11 cellular contexts compared by ENCODE assay signal in the genomic region with DNA sequence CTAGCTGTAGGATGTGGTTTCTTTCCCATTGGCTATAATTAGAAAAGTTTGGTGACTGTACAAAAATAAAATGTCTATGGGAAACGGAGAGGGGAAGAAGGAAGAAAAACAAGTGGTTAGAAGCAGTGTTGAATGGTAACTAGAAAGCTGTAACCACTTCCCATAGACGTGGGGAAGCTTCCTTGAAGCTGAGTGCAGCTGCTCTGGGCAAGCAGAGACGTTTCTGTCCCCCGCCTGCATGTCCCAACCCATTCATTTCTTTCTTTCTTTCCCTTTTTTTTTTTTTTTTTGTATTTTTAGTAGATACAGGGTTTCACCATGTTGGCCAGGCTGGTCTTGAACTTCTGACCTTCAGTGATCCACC.
DNase-seq lines count a peak whose midpoint lies in the region; ATAC-seq, FAIRE-seq and TF ChIP-seq lines count a peak whose summit lies in the region.
"Had no signal": no experiment of that assay in that cellular context is flagged by ENCODE, and none has a peak within 500 bp of the region (broad histone marks: within the 10 kb centered on the region; RNA-seq: fewer than 3 reads in every experiment).

No MANE protein-coding gene starts in this region.

- H3K4me3 ChIP-seq in ovary, result no peak overlapping the region
- no peak overlapping the region for H3K4me3 ChIP-seq in PC-9
- H3K4me3 ChIP-seq in testis, result no peak overlapping the region
- H3K4me3 ChIP-seq: neural progenitor cell had no signal

- 62 to 69% (median 64%) methylated on average over 4 of the region's 4 CpGs for WGBS in ovary, 3 donors
- 70 to 78% methylated on average over 4 of the region's 4 CpGs for WGBS in testis, 2 donors

- no peak overlapping the region for H2AFZ ChIP-seq in PC-9
- H2AFZ ChIP-seq: neural progenitor cell had no signal

- H3K27ac ChIP-seq in ovary, result no peak overlapping the region
- H3K27ac ChIP-seq in PC-9, result no peak overlapping the region
- no peak overlapping the region for H3K27ac ChIP-seq in testis
- H3K27ac ChIP-seq: neural progenitor cell had no signal

- H3K4me2 ChIP-seq in PC-9, result no peak overlapping the region
- H3K4me2 ChIP-seq: neural progenitor cell had no signal

- no peak for TF ChIP-seq EP300 in ovary (IDR thresholded peaks at IDR 0.05)

- H3K27me3 ChIP-seq in ovary (no peaks in the 10 kb centered on the region), PC-9 (ENCODE audit: insufficient read depth, low read depth) (no peaks in the 10 kb centered on the region; the same call in 1 of the 2 replicates), testis (no peaks in the 10 kb centered on the region)
- H3K27me3 ChIP-seq: neural progenitor cell had no signal

- no peaks in the 10 kb centered on the region for H3F3A ChIP-seq in PC-9 (ENCODE audit: insufficient read depth, low read depth)

- H3K4me1 ChIP-seq in ovary (ENCODE audit: insufficient read depth), result no peaks in the 10 kb centered on the region
- H3K4me1 ChIP-seq in PC-9 (replicated peaks; ENCODE audit: insufficient read depth), result no peaks in the 10 kb centered on the region
- H3K4me1 ChIP-seq in testis, result no peaks in the 10 kb centered on the region
- H3K4me1 ChIP-seq: neural progenitor cell had no signal

- no peak for FAIRE-seq in RCC 7860 (lab: Jason Lieb, UNC)

- peak; percentile 61 for ATAC-seq in GM19372 (IDR thresholded peaks at IDR 0.05; ENCODE audit: low read depth, unreplicated experiment)
- ATAC-seq in HG03175 (IDR thresholded peaks at IDR 0.05; ENCODE audit: unreplicated experiment), result peak; percentile 77
- ATAC-seq: activated T-cell treated with anti-CD3 and anti-CD28 coated beads, Interleukin-2, amount 50 U/mL, for 72 hours had no signal

- no peaks in the 10 kb centered on the region for H3K9me3 ChIP-seq in ovary
- H3K9me3 ChIP-seq in PC-9 (ENCODE audit: insufficient read depth, low read depth), result no peaks in the 10 kb centered on the region
- H3K9me3 ChIP-seq in testis, result no peaks in the 10 kb centered on the region

- no peaks in the 10 kb centered on the region for H4K20me1 ChIP-seq in PC-9 (ENCODE audit: insufficient read depth)

- POLR2A ChIA-PET in PC-9 (lab: Charles Lee; ENCODE audit: unreplicated experiment), result no interaction called here

- intact Hi-C loops in ovary (cut with DNase I), result no loop called here
- intact Hi-C loops in PC-9 (cut with micrococcal nuclease; ENCODE audit: unreplicated experiment), result no loop called here
- intact Hi-C loops in testis (cut with DNase I; ENCODE audit: low total_unique reads), result no loop called here

- CTCF ChIA-PET in PC-9 (lab: Charles Lee), result no interaction called here

- no peaks in the 10 kb centered on the region for H3K36me3 ChIP-seq in ovary
- no peaks in the 10 kb centered on the region for H3K36me3 ChIP-seq in PC-9 (ENCODE audit: low read depth)
- no peaks in the 10 kb centered on the region for H3K36me3 ChIP-seq in testis (ENCODE audit: low read depth, missing control alignments)
- H3K36me3 ChIP-seq: neural progenitor cell had no signal

- DNase-seq in CD1c-positive myeloid dendritic cell (ENCODE audit: extremely low spot score) (peak; percentile 26), SKM-1 (lab: John Stamatoyannopoulos, UW; ENCODE audit: unreplicated experiment) (peak; percentile 11), ovary (no peak), PC-9 (no peak), testis (no peak), RCC 7860 (ENCODE audit: low spot score) (no peak)
- DNase-seq: activated T-cell treated with anti-CD3 and anti-CD28 coated beads, Interleukin-2, amount 50 U/mL, for 72 hours; left cardiac atrium had no signal

- TF ChIP-seq CTCF in ovary (IDR thresholded peaks at IDR 0.05) (no peak), PC-9 (conservative IDR thresholded peaks at IDR 0.05) (no peak), testis (IDR thresholded peaks at IDR 0.05) (no peak)

- TF ChIP-seq POLR2A in ovary (IDR thresholded peaks at IDR 0.05), result no peak
- TF ChIP-seq POLR2A in testis (IDR thresholded peaks at IDR 0.05), result no peak

- no peaks in the 10 kb centered on the region for H3K9me2 ChIP-seq in PC-9 (ENCODE audit: insufficient read depth)

- H3K79me2 ChIP-seq in PC-9 (ENCODE audit: low read depth), result no peaks in the 10 kb centered on the region

- no TSS peak for BruUV-seq in PC-9 (replicated peaks; lab: Mats Ljungman, UMichigan)

Comparison
In these comparisons a context has a peak if more than half of its experiments do, and no peak if none do; other contexts are left out.
1. DNase-seq: peak in CD1c-positive myeloid dendritic cell (single experiment) and SKM-1 (single experiment); none in ovary (0 of 5), PC-9 (0 of 2), testis (single experiment) and RCC 7860 (single experiment).